9 cellular contexts compared by ENCODE assay signal in the genomic region with DNA sequence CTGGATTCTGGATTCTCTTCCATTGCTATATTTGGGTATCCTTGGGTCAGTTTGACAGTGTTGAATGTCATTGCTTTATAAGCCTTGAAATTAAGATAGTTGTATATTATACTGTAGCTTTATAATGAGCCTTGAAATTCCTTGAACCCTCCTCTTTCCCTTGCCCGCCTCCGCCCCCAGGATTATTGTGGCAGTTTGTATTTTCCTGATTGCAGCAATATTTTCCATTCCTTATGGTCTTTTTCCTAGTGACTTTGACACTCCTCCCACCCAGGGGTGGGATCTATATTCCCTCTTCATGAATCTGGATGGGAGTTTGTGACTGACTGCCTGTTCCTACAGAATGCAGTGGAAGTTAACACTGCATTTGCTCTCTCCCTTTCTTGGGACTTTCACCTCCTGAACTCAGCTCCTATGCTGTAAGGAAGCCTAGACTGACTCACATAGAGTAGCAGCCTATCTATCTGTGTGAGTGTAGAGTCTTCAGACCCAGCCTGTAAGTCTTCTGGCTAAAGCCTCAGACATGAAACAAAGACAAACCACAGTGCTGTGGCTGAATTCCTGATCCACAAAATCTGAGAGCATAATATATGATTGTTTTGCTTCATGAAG. TPM values are rescaled to one million over a fixed set of nuclear protein-coding genes. Genes with fewer than 3 reads are reported as not detected.
A peak's percentile ranks its signal among the peaks of the same experiment; 100 is the strongest.
DNase-seq lines count a peak whose midpoint lies in the region; ATAC-seq and TF ChIP-seq lines count a peak whose summit lies in the region.
"Had no signal": no experiment of that assay in that cellular context is flagged by ENCODE, and none has a peak within 500 bp of the region (broad histone marks: within the 10 kb centered on the region; RNA-seq: fewer than 3 reads in every experiment).

No MANE protein-coding gene starts in this region.

- H3K4ac ChIP-seq in H9 (ENCODE audit: low read depth, low read length), result no peak overlapping the region

- H3K14ac ChIP-seq in H9 (ENCODE audit: insufficient read depth, low read length), result no peak overlapping the region

- H3K56ac ChIP-seq in H9 (ENCODE audit: insufficient read length, low read depth, low read length), result no peak overlapping the region

- no peak overlapping the region for H4K91ac ChIP-seq in H9 (ENCODE audit: insufficient read length, low read depth, low read length)

- no peak overlapping the region for H4K5ac ChIP-seq in H9 (ENCODE audit: insufficient read length, low read depth, low read length)

- H3K9me3 Mint-ChIP-seq in activated T-helper 1 cell treated with anti-CD3 and anti-CD28 coated beads, Interleukin-12 subunit alpha, Interleukin-12 subunit beta, Interleukin-2, Interleukin-4 antibody, amounts not matched to agents 30 ng/mL and 10 ng/mL and 1 ng/mL, durations not matched to agents 14 hours and 24 hours and 36 hours, result no peaks in the 10 kb centered on the region
- H3K9me3 Mint-ChIP-seq in glutamatergic neuron (ENCODE audit: unreplicated experiment) (no peaks in the 10 kb centered on the region), H9 (peaks cover 53 to 55% of the 10 kb centered on the region in 2 experiments)

- no peaks in the 10 kb centered on the region for H3K79me2 ChIP-seq in H9 (ENCODE audit: insufficient read depth, low read length)

- no peak overlapping the region for H3K23ac ChIP-seq in H9 (ENCODE audit: insufficient read length, low read depth, low read length)

- H2AFZ ChIP-seq in H9 (ENCODE audit: low read length), result no peak overlapping the region

- no peaks in the 10 kb centered on the region for H4K20me1 ChIP-seq in H9 (ENCODE audit: control insufficient read depth, insufficient read depth, insufficient read length)

- DNase-seq in left ventricle myocardium inferior (no peak), left cardiac atrium (no peak), glutamatergic neuron (no peak), transverse colon (no peak), H9 (no peak), midbrain (lab: John Stamatoyannopoulos, UW) (no peak)
- no peak for DNase-seq in activated T-helper 1 cell treated with anti-CD3 and anti-CD28 coated beads, Interleukin-12 subunit alpha, Interleukin-12 subunit beta, Interleukin-2, Interleukin-4 antibody, amounts not matched to agents 30 ng/mL and 10 ng/mL and 1 ng/mL, durations not matched to agents 14 hours and 24 hours and 36 hours (ENCODE audit: low spot score)
- DNase-seq in activated CD8-positive, alpha-beta memory T cell treated with anti-CD3 and anti-CD28 coated beads, Interleukin-2, amount 50 U/mL, for 48 hours, result no peak
- DNase-seq: NCI-H2171 treated with DMSO at 0.1 percent for 48 hours had no signal

- no peak for TF ChIP-seq POLR2A in transverse colon (IDR thresholded peaks at IDR 0.05)

- no peak for TF ChIP-seq EP300 in transverse colon (IDR thresholded peaks at IDR 0.05; ENCODE audit: low read depth)

- H3K4me3 ChIP-seq in left ventricle myocardium inferior (peak overlapping the region; percentile 72), transverse colon (no peak overlapping the region)

- H2BK12ac ChIP-seq in H9 (ENCODE audit: insufficient read length, low read depth, low read length), result no peak overlapping the region

- H2BK15ac ChIP-seq in H9 (ENCODE audit: low read depth, low read length), result no peak overlapping the region

- peaks cover 21% of the 10 kb centered on the region for H3K4me1 Mint-ChIP-seq in activated T-helper 1 cell treated with anti-CD3 and anti-CD28 coated beads, Interleukin-12 subunit alpha, Interleukin-12 subunit beta, Interleukin-2, Interleukin-4 antibody, amounts not matched to agents 30 ng/mL and 10 ng/mL and 1 ng/mL, durations not matched to agents 14 hours and 24 hours and 36 hours (ENCODE audit: low read depth)
- peaks cover 5% of the 10 kb centered on the region for H3K4me1 Mint-ChIP-seq in glutamatergic neuron (ENCODE audit: low read depth, unreplicated experiment)
- H3K4me1 Mint-ChIP-seq in H9, result peaks cover 4 to 6% of the 10 kb centered on the region in 2 experiments

- H3K9me3 ChIP-seq in left ventricle myocardium inferior (replicated peaks) (no peaks in the 10 kb centered on the region), transverse colon (no peaks in the 10 kb centered on the region), H9 (ENCODE audit: control insufficient read depth, low read depth, low read length) (peaks cover 15% of the 10 kb centered on the region)

- H2AK5ac ChIP-seq in H9 (ENCODE audit: insufficient read length, low read length), result no peak overlapping the region

- peak overlapping the region; percentile 71 for H3K4me3 Mint-ChIP-seq in activated T-helper 1 cell treated with anti-CD3 and anti-CD28 coated beads, Interleukin-12 subunit alpha, Interleukin-12 subunit beta, Interleukin-2, Interleukin-4 antibody, amounts not matched to agents 30 ng/mL and 10 ng/mL and 1 ng/mL, durations not matched to agents 14 hours and 24 hours and 36 hours
- peak overlapping the region; percentile 73 for H3K4me3 Mint-ChIP-seq in glutamatergic neuron (ENCODE audit: unreplicated experiment)
- peak overlapping the region in 1 of 2 experiments; percentile 16; a peak in 2 of 5 replicates for H3K4me3 Mint-ChIP-seq in H9

- H3T11ph ChIP-seq in H9 (ENCODE audit: low read length), result no peak overlapping the region

- WGBS in transverse colon (ENCODE audit: low coverage in 1 of 2), 2 donors, result 58% methylated on average over 2 of the region's 2 CpGs; no CpG with 5 or more reads in 1 of the 2 donors
- WGBS in H9 (ENCODE audit: extremely low coverage, insufficient read length, low lambda C conversion rate), result no CpG with 5 or more reads among the region's 2 CpGs

- H3K23me2 ChIP-seq in H9 (ENCODE audit: insufficient read length, low read depth, low read length, poor library complexity, severe bottlenecking), result no peaks in the 10 kb centered on the region

- no peak overlapping the region for H2BK5ac ChIP-seq in H9 (ENCODE audit: insufficient read length, low read length)

- no peak overlapping the region for H2BK120ac ChIP-seq in H9 (ENCODE audit: low read depth, low read length, poor library complexity, severe bottlenecking)

- H3K79me1 ChIP-seq in H9 (ENCODE audit: insufficient read depth, low read depth, low read length, poor library complexity, severe bottlenecking), result no peaks in the 10 kb centered on the region

- H3K27me3 ChIP-seq in left ventricle myocardium inferior (ENCODE audit: low read depth) (no peaks in the 10 kb centered on the region), transverse colon (no peaks in the 10 kb centered on the region), H9 (ENCODE audit: insufficient read depth, low read length) (no peaks in the 10 kb centered on the region)

- H3K18ac ChIP-seq in H9 (ENCODE audit: insufficient read length, low read depth, low read length), result no peak overlapping the region

- H3K27me3 Mint-ChIP-seq in activated T-helper 1 cell treated with anti-CD3 and anti-CD28 coated beads, Interleukin-12 subunit alpha, Interleukin-12 subunit beta, Interleukin-2, Interleukin-4 antibody, amounts not matched to agents 30 ng/mL and 10 ng/mL and 1 ng/mL, durations not matched to agents 14 hours and 24 hours and 36 hours (ENCODE audit: insufficient read depth), result peaks cover 3% of the 10 kb centered on the region
- H3K27me3 Mint-ChIP-seq in glutamatergic neuron (ENCODE audit: unreplicated experiment) (peaks cover 4% of the 10 kb centered on the region), H9 (ENCODE audit: low read depth) (no peaks in the 10 kb centered on the region)

- peak overlapping the region; percentile 12 for H3K27ac Mint-ChIP-seq in activated T-helper 1 cell treated with anti-CD3 and anti-CD28 coated beads, Interleukin-12 subunit alpha, Interleukin-12 subunit beta, Interleukin-2, Interleukin-4 antibody, amounts not matched to agents 30 ng/mL and 10 ng/mL and 1 ng/mL, durations not matched to agents 14 hours and 24 hours and 36 hours
- H3K27ac Mint-ChIP-seq in glutamatergic neuron (ENCODE audit: unreplicated experiment) (no peak overlapping the region), H9 (no peak overlapping the region)

- no peak overlapping the region for H4K8ac ChIP-seq in H9 (replicated peaks; ENCODE audit: insufficient read length, low read depth, low read length)

- H3K4me2 ChIP-seq in H9 (ENCODE audit: insufficient read depth, insufficient read length, low read length), result no peak overlapping the region

- no peak overlapping the region for H2BK20ac ChIP-seq in H9 (ENCODE audit: low read depth, low read length, poor library complexity, severe bottlenecking)

- ATAC-seq in left cardiac atrium, result no peak

- H3K9ac ChIP-seq in H9 (ENCODE audit: extremely low read depth, insufficient read length, low read length), result no peak overlapping the region

- H3K27ac ChIP-seq in left ventricle myocardium inferior (replicated peaks), result peak overlapping the region; percentile 97
- H3K27ac ChIP-seq in transverse colon, result peak overlapping the region; percentile 91 to 98 (median 94)
- H3K27ac ChIP-seq in H9 (ENCODE audit: insufficient read length, low read depth, low read length), result no peak overlapping the region

- peaks cover 21% of the 10 kb centered on the region for H3K4me1 ChIP-seq in left ventricle myocardium inferior
- peaks cover 0 to 13% (median 5%) of the 10 kb centered on the region in 4 donors for H3K4me1 ChIP-seq in transverse colon
- no peaks in the 10 kb centered on the region for H3K4me1 ChIP-seq in H9 (ENCODE audit: insufficient read depth, low read length)

- peaks cover 5% of the 10 kb centered on the region for H3K36me3 ChIP-seq in left ventricle myocardium inferior
- H3K36me3 ChIP-seq in transverse colon, result no peaks in the 10 kb centered on the region

- H3K36me3 Mint-ChIP-seq in activated T-helper 1 cell treated with anti-CD3 and anti-CD28 coated beads, Interleukin-12 subunit alpha, Interleukin-12 subunit beta, Interleukin-2, Interleukin-4 antibody, amounts not matched to agents 30 ng/mL and 10 ng/mL and 1 ng/mL, durations not matched to agents 14 hours and 24 hours and 36 hours (ENCODE audit: low read depth), result no peaks in the 10 kb centered on the region
- H3K36me3 Mint-ChIP-seq in glutamatergic neuron (ENCODE audit: unreplicated experiment), result no peaks in the 10 kb centered on the region
- H3K36me3 Mint-ChIP-seq in H9 (ENCODE audit: insufficient read depth in 1 of 3, low read depth in 3 of 3), result peaks cover 3 to 7% (median 4%) of the 10 kb centered on the region in 3 experiments; a peak in 5 of 7 replicates

- intact Hi-C loops in left ventricle myocardium inferior (cut with micrococcal nuclease) (no loop called here), left cardiac atrium (cut with DNase I) (no loop called here), transverse colon (cut with DNase I; ENCODE audit: low total_unique reads) (no loop called here)
- intact Hi-C loops in activated T-helper 1 cell treated with anti-CD3 and anti-CD28 coated beads, Interleukin-12 subunit alpha, Interleukin-12 subunit beta, Interleukin-2, Interleukin-4 antibody, amounts not matched to agents 30 ng/mL and 10 ng/mL and 1 ng/mL, durations not matched to agents 14 hours and 24 hours and 36 hours (cut with micrococcal nuclease), result loop anchor here (5.0 kb wide), 3 partner anchors 227 to 932 kb away; a partner anchor contains a TSS

- TF ChIP-seq CTCF in left ventricle myocardium inferior (IDR thresholded peaks at IDR 0.05; ENCODE audit: borderline replicate concordance) (no peak), glutamatergic neuron (IDR thresholded peaks at IDR 0.05; ENCODE audit: partially characterized antibody, unreplicated experiment) (no peak), transverse colon (IDR thresholded peaks at IDR 0.05) (no peak), H9 (conservative IDR thresholded peaks at IDR 0.05) (no peak)

- in situ Hi-C loops in transverse colon (cut with MboI; ENCODE audit: low pct_ligation_motif_present in 1 of 4, low pct_unique_long_range_greater_than_20kb in 1 of 4, low sequenced_read_pairs in 3 of 4), result no loop called here

RNA-seq across cellular contexts. Expression of a gene that starts 2.2 kb away (rescaled TPM):
- total RNA-seq in left ventricle myocardium inferior (364 TPM), left cardiac atrium (100 to 1,000 TPM; 268 to 283 TPM), glutamatergic neuron (ENCODE audit: unreplicated experiment) (83.9 TPM), transverse colon (10 to 100 TPM in 3 of 4 donors, 1 to 10 TPM in 1; 7.8 to 42.9 (median 32.9) TPM), H9 (2021) (57.9 and 62.1 TPM in 2 replicates)
- total RNA-seq in activated T-helper 1 cell treated with anti-CD3 and anti-CD28 coated beads, Interleukin-12 subunit alpha, Interleukin-12 subunit beta, Interleukin-2, Interleukin-4 antibody, amounts not matched to agents 30 ng/mL and 10 ng/mL and 1 ng/mL, durations not matched to agents 14 hours and 24 hours and 36 hours, result 74.1 and 79.1 TPM in 2 replicates

RNA-seq across cellular contexts. Expression of a gene that starts 6.3 kb away (rescaled TPM):
- total RNA-seq in left ventricle myocardium inferior (49.7 TPM), left cardiac atrium (10 to 100 TPM; 45.7 to 53.6 TPM), glutamatergic neuron (ENCODE audit: unreplicated experiment) (1.8 TPM), transverse colon (1 to 10 TPM; 1.2 to 4.5 (median 4.0) TPM), H9 (2021) (3.1 and 3.4 TPM in 2 replicates)
- total RNA-seq in activated T-helper 1 cell treated with anti-CD3 and anti-CD28 coated beads, Interleukin-12 subunit alpha, Interleukin-12 subunit beta, Interleukin-2, Interleukin-4 antibody, amounts not matched to agents 30 ng/mL and 10 ng/mL and 1 ng/mL, durations not matched to agents 14 hours and 24 hours and 36 hours, result 2.7 and 2.9 TPM in 2 replicates

RNA-seq across cellular contexts. Expression of a gene that starts 42.1 kb away (rescaled TPM):
- 28.1 TPM for total RNA-seq in left ventricle myocardium inferior
- total RNA-seq in left cardiac atrium, result 10 to 100 TPM; 18.4 to 19.4 TPM
- 1.3 and 3.0 TPM in 2 replicates for total RNA-seq in activated T-helper 1 cell treated with anti-CD3 and anti-CD28 coated beads, Interleukin-12 subunit alpha, Interleukin-12 subunit beta, Interleukin-2, Interleukin-4 antibody, amounts not matched to agents 30 ng/mL and 10 ng/mL and 1 ng/mL, durations not matched to agents 14 hours and 24 hours and 36 hours
- 1.8 TPM for total RNA-seq in glutamatergic neuron (ENCODE audit: unreplicated experiment)
- total RNA-seq in transverse colon, result 10 to 100 TPM in 1 of 4 donors, 1 to 10 TPM in 2, not detected in 1; 1.4 to 11.7 (median 9.1) TPM
- 6.2 and 7.2 TPM in 2 replicates for total RNA-seq in H9 (2021)

RNA-seq across cellular contexts. Expression of a gene that starts 42.1 kb away (rescaled TPM):
- total RNA-seq in left ventricle myocardium inferior (56.9 TPM), left cardiac atrium (10 to 100 TPM; 51.5 to 53.6 TPM), glutamatergic neuron (ENCODE audit: unreplicated experiment) (9.5 TPM), transverse colon (10 to 100 TPM in 1 of 4 donors, 1 to 10 TPM in 3; 1.6 to 12.9 (median 7.1) TPM), H9 (2021) (14.3 and 21.4 TPM in 2 replicates)
- 9.1 and 12.7 TPM in 2 replicates for total RNA-seq in activated T-helper 1 cell treated with anti-CD3 and anti-CD28 coated beads, Interleukin-12 subunit alpha, Interleukin-12 subunit beta, Interleukin-2, Interleukin-4 antibody, amounts not matched to agents 30 ng/mL and 10 ng/mL and 1 ng/mL, durations not matched to agents 14 hours and 24 hours and 36 hours

RNA-seq across cellular contexts. Expression of a gene that starts 42.5 kb away (rescaled TPM):
- total RNA-seq in left ventricle myocardium inferior (17.0 TPM), left cardiac atrium (10 to 100 TPM; 11.8 to 13.4 TPM), glutamatergic neuron (ENCODE audit: unreplicated experiment) (21.9 TPM), transverse colon (10 to 100 TPM; 17.3 to 34.2 (median 19.1) TPM), H9 (2021) (27.3 and 29.1 TPM in 2 replicates)
- 28.9 and 30.5 TPM in 2 replicates for total RNA-seq in activated T-helper 1 cell treated with anti-CD3 and anti-CD28 coated beads, Interleukin-12 subunit alpha, Interleukin-12 subunit beta, Interleukin-2, Interleukin-4 antibody, amounts not matched to agents 30 ng/mL and 10 ng/mL and 1 ng/mL, durations not matched to agents 14 hours and 24 hours and 36 hours
